ENCODE assay signal across 25 cellular contexts in the genomic region with DNA sequence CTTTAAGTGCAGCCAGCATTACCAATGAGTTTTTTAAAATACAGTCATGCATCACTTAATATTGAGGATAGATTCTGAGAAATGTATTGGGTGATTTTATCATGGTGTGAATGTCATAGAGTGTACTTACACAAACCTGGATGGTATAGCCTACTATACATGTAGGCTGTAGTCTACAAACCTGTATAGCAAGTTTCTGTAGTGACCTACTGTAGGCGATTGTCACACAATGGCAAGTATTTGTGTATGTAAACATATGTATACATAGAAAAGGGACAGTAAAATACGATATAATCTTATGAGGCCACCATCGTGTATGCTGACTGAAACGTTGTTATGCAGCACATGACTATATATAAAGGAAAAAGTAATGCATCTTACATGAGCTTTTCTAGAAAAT. TPM values are rescaled to one million over a fixed set of nuclear protein-coding genes. Genes with fewer than 3 reads are reported as not detected.
"Had no signal": no experiment of that assay in that cellular context is flagged by ENCODE, and none has a peak within 500 bp of the region (broad histone marks: within the 10 kb centered on the region; RNA-seq: fewer than 3 reads in every experiment).

No MANE protein-coding gene starts in this region.

- H3K4me1 ChIP-seq: breast epithelium had no signal

- H3K4me1 Mint-ChIP-seq: activated CD4-positive, alpha-beta T cell treated with anti-CD3 and anti-CD28 coated beads for 36 hours; activated naive CD4-positive, alpha-beta T cell treated with anti-CD3 and anti-CD28 coated beads, Interleukin-2, amount 50 U/mL, for 24 hours; T-cell had no signal

- H3K4me3 ChIP-seq: breast epithelium, coronary artery, K562, SK-N-MC had no signal

- H3K4me3 Mint-ChIP-seq: activated CD4-positive, alpha-beta T cell treated with anti-CD3 and anti-CD28 coated beads for 36 hours; activated CD8-positive, alpha-beta T cell treated with anti-CD3 and anti-CD28 coated beads for 36 hours; activated naive CD4-positive, alpha-beta T cell treated with anti-CD3 and anti-CD28 coated beads, Interleukin-2, amount 50 U/mL, for 24 hours; T-cell had no signal

- H3K27me3 Mint-ChIP-seq: activated CD4-positive, alpha-beta T cell treated with anti-CD3 and anti-CD28 coated beads for 36 hours had no signal

- ATAC-seq: activated CD4-positive, alpha-beta T cell treated with anti-CD3 and anti-CD28 coated beads for 36 hours; activated CD8-positive, alpha-beta T cell treated with anti-CD3 and anti-CD28 coated beads for 36 hours; K562; T-cell had no signal

- H3K27me3 ChIP-seq: breast epithelium had no signal

- H3K27ac Mint-ChIP-seq: activated CD4-positive, alpha-beta T cell treated with anti-CD3 and anti-CD28 coated beads for 36 hours; activated CD8-positive, alpha-beta T cell treated with anti-CD3 and anti-CD28 coated beads for 36 hours; activated naive CD4-positive, alpha-beta T cell treated with anti-CD3 and anti-CD28 coated beads, Interleukin-2, amount 50 U/mL, for 24 hours; T-cell had no signal

- H3K27ac ChIP-seq: breast epithelium, coronary artery, SK-N-MC, VCaP had no signal

- H3K9me3 ChIP-seq: breast epithelium had no signal

- H3K36me3 Mint-ChIP-seq: activated naive CD4-positive, alpha-beta T cell treated with anti-CD3 and anti-CD28 coated beads, Interleukin-2, amount 50 U/mL, for 24 hours; T-cell had no signal

- H3K36me3 ChIP-seq: breast epithelium had no signal

- H3K9me3 Mint-ChIP-seq: activated CD8-positive, alpha-beta T cell treated with anti-CD3 and anti-CD28 coated beads for 36 hours; activated naive CD4-positive, alpha-beta T cell treated with anti-CD3 and anti-CD28 coated beads, Interleukin-2, amount 50 U/mL, for 24 hours; T-cell had no signal

- DNase-seq: activated CD4-positive, alpha-beta T cell treated with anti-CD3 and anti-CD28 coated beads for 36 hours; activated CD4-positive, alpha-beta T cell treated with anti-CD3 and anti-CD28 coated beads, Interleukin-2, amount 50 U/mL, for 1 hour; activated CD4-positive, CD25-positive, alpha-beta regulatory T cell; activated CD8-positive, alpha-beta memory T cell treated with anti-CD3 and anti-CD28 coated beads, Interleukin-2, amount 50 U/mL, for 4 hours; activated CD8-positive, alpha-beta T cell treated with anti-CD3 and anti-CD28 coated beads for 36 hours; aorta; central memory CD4-positive, alpha-beta T cell; Karpas-422; NCI-H1105 treated with DMSO at 0.1 percent for 48 hours; NCI-H1436 treated with DMSO at 0.1 percent for 48 hours; NCI-H187 treated with DMSO at 0.1 percent for 48 hours; NCI-H2081 treated with DMSO at 0.1 percent for 48 hours; NCI-H345; NCI-H524; SHP77; T-cell; T-helper 2 cell; T1000 had no signal

RNA-seq across cellular contexts. Expression of gene RPE65, which starts 48.2 kb away (rescaled TPM):
- total RNA-seq: activated CD4-positive, alpha-beta T cell treated with anti-CD3 and anti-CD28 coated beads for 36 hours; activated CD8-positive, alpha-beta T cell treated with anti-CD3 and anti-CD28 coated beads for 36 hours; aorta; chondrocyte; K562; T-cell had no signal
- polyA plus RNA-seq: aorta had no signal
